8 cellular contexts compared by ENCODE assay signal in the genomic region with DNA sequence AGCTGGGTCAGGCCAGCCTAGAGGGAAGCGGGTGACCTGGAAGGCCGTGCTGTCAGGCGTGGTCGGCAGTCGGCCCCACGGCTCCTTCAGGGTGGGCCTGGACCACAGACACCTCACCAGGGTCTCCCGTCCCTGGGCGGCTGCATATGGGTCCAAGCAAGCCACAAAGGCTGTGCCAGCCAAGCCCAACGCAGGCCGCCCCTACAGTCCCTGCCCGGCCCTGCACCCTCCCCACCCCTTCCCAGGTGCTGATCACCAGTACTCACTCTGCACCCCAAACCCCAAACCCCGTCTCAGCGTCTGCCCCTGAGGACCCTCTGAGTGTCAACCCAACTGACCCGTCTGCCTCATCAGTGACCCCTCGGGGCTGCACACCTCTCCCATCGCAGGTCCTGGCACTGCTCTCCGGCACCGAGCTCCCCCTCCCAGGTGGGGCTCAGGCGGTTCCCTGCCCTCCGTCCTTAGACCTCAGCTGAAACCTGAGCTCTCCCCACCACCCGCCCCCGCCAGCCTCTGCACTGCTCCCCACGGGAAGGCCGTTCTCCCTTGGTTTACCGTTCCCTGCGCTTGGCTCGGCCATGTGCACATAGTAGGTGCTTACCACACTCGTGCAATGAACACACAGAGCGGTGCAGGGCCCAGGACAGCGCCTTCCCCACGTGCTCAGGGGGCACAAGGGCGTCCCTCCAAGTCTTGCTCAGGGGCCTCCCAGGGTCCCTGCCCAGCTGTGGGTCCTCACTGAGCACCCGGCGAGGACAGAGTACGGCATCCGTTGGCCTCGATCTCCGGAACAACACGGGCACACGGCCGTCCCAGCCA. TPM values are rescaled to one million over a fixed set of nuclear protein-coding genes. Genes with fewer than 3 reads are reported as not detected.
DNase-seq lines count a peak whose midpoint lies in the region; ATAC-seq and TF ChIP-seq lines count a peak whose summit lies in the region.

No MANE protein-coding gene starts in this region.

- no peaks in the 10 kb centered on the region for H3K27me3 Mint-ChIP-seq in CD8-positive, alpha-beta T cell (ENCODE audit: low read depth)
- H3K27me3 Mint-ChIP-seq in osteocyte (ENCODE audit: unreplicated experiment), result peaks cover 2% of the 10 kb centered on the region

- H3K4me1 ChIP-seq in CD8-positive, alpha-beta T cell (ENCODE audit: insufficient read depth, low read length), result peaks cover 21% of the 10 kb centered on the region
- peaks cover 17% of the 10 kb centered on the region for H3K4me1 ChIP-seq in SJSA1 (replicated peaks)

- intact Hi-C loops in CD8-positive, alpha-beta T cell (cut with DNase I, micrococcal nuclease), result no loop called here

- peaks cover 15% of the 10 kb centered on the region for H3K4me1 Mint-ChIP-seq in CD8-positive, alpha-beta T cell (ENCODE audit: low read depth)
- peaks cover 15% of the 10 kb centered on the region for H3K4me1 Mint-ChIP-seq in osteocyte (ENCODE audit: unreplicated experiment)

- POLR2A ChIA-PET in CD8-positive, alpha-beta T cell (lab: Charles Lee), result interaction anchor here (2.3 to 6.0 kb wide), 2 partner anchors 17 to 54 kb away, joined by 9 to 57 read pairs; a partner anchor contains a TSS

- peak overlapping the region; percentile 82 for H3K27ac Mint-ChIP-seq in CD8-positive, alpha-beta T cell
- peak overlapping the region; percentile 50 for H3K27ac Mint-ChIP-seq in osteocyte (ENCODE audit: unreplicated experiment)

- CTCF ChIA-PET in CD8-positive, alpha-beta T cell (lab: Charles Lee), result interaction anchor here (4.3 kb wide), 1 partner anchor 22 kb away, joined by 35 read pairs; no protein-coding TSS in a partner anchor

- no peaks in the 10 kb centered on the region for H3K9me3 ChIP-seq in CD8-positive, alpha-beta T cell (ENCODE audit: low read length)
- peaks cover 5% of the 10 kb centered on the region; the same call in 1 of the 2 replicates for H3K9me3 ChIP-seq in SJSA1 (replicated peaks)

- peak overlapping the region; percentile 85 for H3K4me3 Mint-ChIP-seq in CD8-positive, alpha-beta T cell
- H3K4me3 Mint-ChIP-seq in osteocyte (ENCODE audit: unreplicated experiment), result peak overlapping the region; percentile 66

- DNase-seq in CD8-positive, alpha-beta T cell, result peak in 1 of 7 experiments; percentile 5
- DNase-seq in SJSA1 (ENCODE audit: low read depth in 1 of 2, low spot score in 2 of 2) (peak in 1 of 2 experiments; percentile 47), fibroblast of the aortic adventitia (ENCODE audit: low read depth) (no peak), osteocyte (ENCODE audit: extremely low spot score, unreplicated experiment) (no peak), NCI-H128 (lab: John Stamatoyannopoulos, UW; ENCODE audit: unreplicated experiment) (no peak)
- no peak for DNase-seq in activated CD4-positive, CD25-positive, alpha-beta regulatory T cell (lab: John Stamatoyannopoulos, UW)

- H3K9me3 Mint-ChIP-seq in CD8-positive, alpha-beta T cell, result peaks cover 4% of the 10 kb centered on the region
- no peaks in the 10 kb centered on the region for H3K9me3 Mint-ChIP-seq in osteocyte (ENCODE audit: unreplicated experiment)

- ATAC-seq in CD8-positive, alpha-beta T cell, result no peak
- no peak for ATAC-seq in GM21515 (IDR thresholded peaks at IDR 0.05; ENCODE audit: unreplicated experiment)
- no peak for ATAC-seq in HG02623 (IDR thresholded peaks at IDR 0.05; ENCODE audit: unreplicated experiment)

- H3K36me3 Mint-ChIP-seq in CD8-positive, alpha-beta T cell, result peaks cover 18% of the 10 kb centered on the region
- H3K36me3 Mint-ChIP-seq in osteocyte (ENCODE audit: unreplicated experiment), result peaks cover 11% of the 10 kb centered on the region

- H3K27ac ChIP-seq in CD8-positive, alpha-beta T cell (ENCODE audit: low read depth, low read length), result no peak overlapping the region
- H3K27ac ChIP-seq in SJSA1, result no peak overlapping the region

- TF ChIP-seq CTCF in CD8-positive, alpha-beta T cell (IDR thresholded peaks at IDR 0.05), result no peak
- TF ChIP-seq CTCF in fibroblast of the aortic adventitia (IDR thresholded peaks at IDR 0.05; ENCODE audit: insufficient read depth, low read length) (no peak), osteocyte (IDR thresholded peaks at IDR 0.05) (no peak)

- peak overlapping the region; percentile 76 for H3K4me3 ChIP-seq in CD8-positive, alpha-beta T cell (ENCODE audit: low read depth, low read length)
- H3K4me3 ChIP-seq in SJSA1 (peak overlapping the region; percentile 91), fibroblast of the aortic adventitia (ENCODE audit: low read depth, low read length) (peak overlapping the region; percentile 72)

- H3K27me3 ChIP-seq in CD8-positive, alpha-beta T cell (ENCODE audit: insufficient read depth, low read length), result no peaks in the 10 kb centered on the region
- H3K27me3 ChIP-seq in SJSA1 (replicated peaks), result 0 out of 2 replicates have a peak, but pooled peaks cover 3% of the 10 kb centered on the region

- H3K36me3 ChIP-seq in CD8-positive, alpha-beta T cell (ENCODE audit: insufficient read depth, low read length), result peaks cover 18% of the 10 kb centered on the region
- peaks cover 26% of the 10 kb centered on the region for H3K36me3 ChIP-seq in SJSA1

RNA-seq across cellular contexts. Expression of a gene that starts 1.4 kb away (rescaled TPM):
- 100 to 1,000 TPM; 284 to 287 TPM for total RNA-seq in CD8-positive, alpha-beta T cell
- 47.2 and 56.7 TPM in 2 replicates for total RNA-seq in SJSA1 (2014; rRNA removed; shearing (Covaris generic))
- total RNA-seq in fibroblast of the aortic adventitia (ENCODE audit: low replicate concordance), result 35.3 and 97.0 TPM in 2 replicates
- 220 and 239 TPM in 2 replicates for total RNA-seq in osteocyte

RNA-seq across cellular contexts. Expression of a gene that starts 18.0 kb away (rescaled TPM):
- total RNA-seq in CD8-positive, alpha-beta T cell, result under 1 TPM; 0.11 to 0.14 TPM
- total RNA-seq in SJSA1 (2014; rRNA removed; shearing (Covaris generic)), result not detected in 2 replicates
- total RNA-seq in fibroblast of the aortic adventitia (ENCODE audit: low replicate concordance), result not detected in 2 replicates
- 0.13 TPM in 1 of 2 replicates, not detected in the other for total RNA-seq in osteocyte

RNA-seq across cellular contexts. Expression of a gene that starts 20.3 kb away (rescaled TPM):
- total RNA-seq in CD8-positive, alpha-beta T cell, result under 1 TPM; 0.42 to 0.81 TPM
- total RNA-seq in SJSA1 (2014; rRNA removed; shearing (Covaris generic)), result 5.2 and 13.0 TPM in 2 replicates
- total RNA-seq in fibroblast of the aortic adventitia (ENCODE audit: low replicate concordance), result 0.18 TPM in 1 of 2 replicates, not detected in the other
- 0.56 and 0.68 TPM in 2 replicates for total RNA-seq in osteocyte

RNA-seq across cellular contexts. Expression of a gene that starts 28.4 kb away (rescaled TPM):
- not detected for total RNA-seq in CD8-positive, alpha-beta T cell
- not detected in 2 replicates for total RNA-seq in SJSA1 (2014; rRNA removed; shearing (Covaris generic))
- total RNA-seq in fibroblast of the aortic adventitia (ENCODE audit: low replicate concordance) (not detected in 2 replicates), osteocyte (not detected in 2 replicates)

RNA-seq across cellular contexts. Expression of a gene that starts 34.8 kb away (rescaled TPM):
- total RNA-seq in CD8-positive, alpha-beta T cell, result under 1 TPM; 0.50 to 0.52 TPM
- total RNA-seq in SJSA1 (2014; rRNA removed; shearing (Covaris generic)), result 0.11 TPM in 1 of 2 replicates, not detected in the other
- total RNA-seq in fibroblast of the aortic adventitia (ENCODE audit: low replicate concordance) (0.25 and 0.45 TPM in 2 replicates), osteocyte (0.13 and 0.34 TPM in 2 replicates)
